ENCODE assay signal across 17 cellular contexts in the genomic region with DNA sequence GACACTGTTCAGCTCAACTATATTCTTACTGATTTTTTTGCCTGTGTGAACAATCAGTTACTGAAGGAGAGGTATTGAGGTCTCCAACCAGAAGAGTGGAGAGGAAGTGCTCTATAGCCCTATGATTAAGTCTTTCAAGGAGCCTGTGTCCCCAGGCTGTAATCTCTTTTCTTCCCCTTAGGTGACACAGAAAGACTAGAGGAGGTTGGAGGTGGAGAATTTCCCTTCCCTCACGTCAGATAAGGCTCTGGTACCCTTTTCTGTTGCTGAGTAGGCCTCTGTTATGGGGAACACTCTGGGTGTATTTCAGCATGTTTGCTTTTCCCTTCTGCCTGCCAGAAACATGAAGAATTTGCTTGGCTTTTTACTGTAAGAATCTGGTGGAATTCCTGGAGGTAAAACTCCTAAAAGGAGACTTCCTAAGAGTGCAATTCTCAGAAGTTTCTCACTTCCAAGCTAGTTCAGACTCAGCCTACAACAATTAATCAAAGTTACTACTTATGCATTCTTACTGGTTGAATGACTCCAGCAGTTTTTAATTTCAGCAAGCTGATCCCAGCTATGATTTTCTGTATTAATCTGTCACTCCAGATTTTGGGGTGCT. TPM values are rescaled to one million over a fixed set of nuclear protein-coding genes. Genes with fewer than 3 reads are reported as not detected.
A peak's percentile ranks its signal among the peaks of the same experiment; 100 is the strongest.
DNase-seq lines count a peak whose midpoint lies in the region; ATAC-seq and TF ChIP-seq lines count a peak whose summit lies in the region.
"Had no signal": no experiment of that assay in that cellular context is flagged by ENCODE, and none has a peak within 500 bp of the region (broad histone marks: within the 10 kb centered on the region; RNA-seq: fewer than 3 reads in every experiment).

No MANE protein-coding gene starts in this region.

- peak; percentile 40 for ATAC-seq in activated T-helper 17 cell treated with anti-CD3 and anti-CD28 coated beads, Interleukin-2, amount 50 U/mL, for 72 hours (replicated peaks)
- ATAC-seq in HG03457 (IDR thresholded peaks at IDR 0.05; ENCODE audit: unreplicated experiment) = no peak
- ATAC-seq: heart right ventricle, left ventricle myocardium superior had no signal

- H3K36me3 Mint-ChIP-seq in activated T-helper 17 cell treated with anti-CD3 and anti-CD28 coated beads, Interleukin-2, amount 50 U/mL, for 72 hours (ENCODE audit: low read depth) = no peaks in the 10 kb centered on the region
- H3K36me3 Mint-ChIP-seq: activated CD4-positive, alpha-beta memory T cell treated with anti-CD3 and anti-CD28 coated beads for 36 hours; CD8-positive, alpha-beta memory T cell had no signal

- peak; percentile 41 for DNase-seq in EH (ENCODE audit: low read depth)
- peak; percentile 7 to 14 for DNase-seq in Kasumi-1 (lab: John Stamatoyannopoulos, UW)
- peak; percentile 6 for DNase-seq in myocyte (ENCODE audit: low read depth)
- no peak for DNase-seq in NCI-H1092 (lab: John Stamatoyannopoulos, UW)
- DNase-seq in colonic mucosa = no peak
- DNase-seq in 8988T = no peak
- DNase-seq: activated CD4-positive, alpha-beta memory T cell treated with anti-CD3 and anti-CD28 coated beads for 36 hours; activated gamma-delta T cell treated with Interleukin-2 at 50 U/mL for 16 hours; CD8-positive, alpha-beta memory T cell; GDM1; heart right ventricle; left ventricle myocardium superior; MM.1S; spleen had no signal

- no peaks in the 10 kb centered on the region for H3K4me1 ChIP-seq in colonic mucosa
- H3K4me1 ChIP-seq: heart right ventricle, spleen had no signal

- H3K9me3 ChIP-seq in colonic mucosa = no peaks in the 10 kb centered on the region
- H3K9me3 ChIP-seq: heart right ventricle, spleen had no signal

- H3K27ac Mint-ChIP-seq in activated T-helper 17 cell treated with anti-CD3 and anti-CD28 coated beads, Interleukin-2, amount 50 U/mL, for 72 hours = no peak overlapping the region
- H3K27ac Mint-ChIP-seq: activated CD4-positive, alpha-beta memory T cell treated with anti-CD3 and anti-CD28 coated beads for 36 hours had no signal

- no peak overlapping the region for H3K27ac ChIP-seq in colonic mucosa
- H3K27ac ChIP-seq: cardiac muscle cell, heart right ventricle, spleen had no signal

- no peaks in the 10 kb centered on the region for H3K36me3 ChIP-seq in colonic mucosa
- H3K36me3 ChIP-seq: cardiac muscle cell, heart right ventricle, spleen had no signal

- intact Hi-C loops in colonic mucosa (cut with DNase I) = no loop called here

- H3K9me3 Mint-ChIP-seq in activated T-helper 17 cell treated with anti-CD3 and anti-CD28 coated beads, Interleukin-2, amount 50 U/mL, for 72 hours = no peaks in the 10 kb centered on the region
- H3K9me3 Mint-ChIP-seq: activated CD4-positive, alpha-beta memory T cell treated with anti-CD3 and anti-CD28 coated beads for 36 hours; CD8-positive, alpha-beta memory T cell had no signal

- no peak overlapping the region for H3K4me3 Mint-ChIP-seq in activated T-helper 17 cell treated with anti-CD3 and anti-CD28 coated beads, Interleukin-2, amount 50 U/mL, for 72 hours
- H3K4me3 Mint-ChIP-seq: activated CD4-positive, alpha-beta memory T cell treated with anti-CD3 and anti-CD28 coated beads for 36 hours; CD8-positive, alpha-beta memory T cell had no signal

- H3K4me1 Mint-ChIP-seq in activated T-helper 17 cell treated with anti-CD3 and anti-CD28 coated beads, Interleukin-2, amount 50 U/mL, for 72 hours = no peaks in the 10 kb centered on the region
- H3K4me1 Mint-ChIP-seq: CD8-positive, alpha-beta memory T cell had no signal

- TF ChIP-seq CTCF in colonic mucosa (IDR thresholded peaks at IDR 0.05) = no peak

- H3K4me3 ChIP-seq in colonic mucosa = no peak overlapping the region
- H3K4me3 ChIP-seq: cardiac muscle cell, heart right ventricle, spleen had no signal

- no peak overlapping the region for H3K9ac ChIP-seq in colonic mucosa (ENCODE audit: low read depth in 2 of 2, low read length in 2 of 2)

- H3K27me3 Mint-ChIP-seq in activated T-helper 17 cell treated with anti-CD3 and anti-CD28 coated beads, Interleukin-2, amount 50 U/mL, for 72 hours = peaks cover 17% of the 10 kb centered on the region

- H3K27me3 ChIP-seq in colonic mucosa = no peaks in the 10 kb centered on the region
- H3K27me3 ChIP-seq: cardiac muscle cell had no signal

RNA-seq across cellular contexts. Expression of gene SIX1, which starts 58.3 kb away (rescaled TPM):
- not detected for total RNA-seq in activated T-helper 17 cell treated with anti-CD3 and anti-CD28 coated beads, Interleukin-2, amount 50 U/mL, for 72 hours
- total RNA-seq in myocyte (96.6 and 118 TPM in 2 replicates), colonic mucosa (not detected)
- 26.2 TPM for polyA plus RNA-seq in myocyte (2012)
- total RNA-seq: activated CD4-positive, alpha-beta memory T cell treated with anti-CD3 and anti-CD28 coated beads for 36 hours; CD8-positive, alpha-beta memory T cell; left ventricle myocardium superior; spleen had no signal
- polyA plus RNA-seq: CD8-positive, alpha-beta memory T cell had no signal

Comparison
In these comparisons a context has a peak if more than half of its experiments do, and no peak if none do; other contexts are left out.
1. DNase-seq: peak in EH (single experiment), Kasumi-1 (2 of 2) and myocyte (single experiment); none in NCI-H1092 (single experiment), colonic mucosa (single experiment) and 8988T (single experiment).
2. RNA of gene SIX1, which starts 58.3 kb away (total RNA-seq): 96.6 to 118 TPM in myocyte; not detected in colonic mucosa and not detected in activated T-helper 17 cell treated with anti-CD3 and anti-CD28 coated beads, Interleukin-2, amount 50 U/mL, for 72 hours; every median in the first group is over 10 times any median in the second.